In genomic region chr7:91264083-91264923, GRCh38 we compare ENCODE assay signal across 1 cellular context.
TF ChIP-seq lines count a peak whose summit lies in the region.

TSS of gene FZD1 (plus strand) at chr7:91264433. CDS start at chr7:91264881, 448 bp downstream.

TF ChIP-seq in GM23338, 12 proteins besides CTCF, POLR2A, EP300 and RAD21 (continued from another document):
- TF ChIP-seq ZNF462 (CRISPR knock-in tag; IDR thresholded peaks at IDR 0.05) (no peak), REST (IDR thresholded peaks at IDR 0.05; ENCODE audit: unreplicated experiment) (no peak), ZNF114 (CRISPR knock-in tag; IDR thresholded peaks at IDR 0.05) (no peak), JUNB (IDR thresholded peaks at IDR 0.05; ENCODE audit: unreplicated experiment) (peak; percentile 99), ZNF331 (CRISPR knock-in tag; IDR thresholded peaks at IDR 0.05; ENCODE audit: low read depth) (no peak), CREB1 (CRISPR knock-in tag; IDR thresholded peaks at IDR 0.05; ENCODE audit: low read depth) (peak; percentile 60; the same call in 1 of the 2 replicates)
TF ChIP-seq in GM23338: peak in this region for 3.
